Comparison of ENCODE assay signal across 9 cellular contexts in genomic region chr1:94792473-94792875, GRCh38. TPM values are rescaled to one million over a fixed set of nuclear protein-coding genes. Genes with fewer than 3 reads are reported as not detected.
DNase-seq lines count a peak whose midpoint lies in the region; ATAC-seq and TF ChIP-seq lines count a peak whose summit lies in the region.
"Had no signal": no experiment of that assay in that cellular context is flagged by ENCODE, and none has a peak within 500 bp of the region (broad histone marks: within the 10 kb centered on the region; RNA-seq: fewer than 3 reads in every experiment).

No MANE protein-coding gene starts in this region.

- DNase-seq in CD14-positive monocyte (ENCODE audit: low spot score) (peak; percentile 63), body of pancreas (no peak), mucosa of descending colon (no peak), RKO (ENCODE audit: low spot score) (no peak), WERI-Rb-1 (no peak), posterior cingulate gyrus (no peak)

- intact Hi-C loops in CD14-positive monocyte (cut with micrococcal nuclease) (loop anchor here (5.0 kb wide), 3 partner anchors 35 to 250 kb away; partner anchors contain the start of gene F3 (in 1 of the 2)), body of pancreas (cut with DNase I) (no loop called here), mucosa of descending colon (cut with DNase I, micrococcal nuclease) (loop anchor here in 1 of 2 donors (5.0 kb wide), 1 partner anchor 55 kb away; no protein-coding TSS in a partner anchor), posterior cingulate gyrus (cut with DNase I) (loop anchor here (5.0 kb wide), 1 partner anchor 375 kb away; the partner anchor contains the start of gene ABCD3)

- H3K9me3 ChIP-seq in body of pancreas (no peaks in the 10 kb centered on the region), mucosa of descending colon (no peaks in the 10 kb centered on the region), WERI-Rb-1 (ENCODE audit: severe bottlenecking) (no peaks in the 10 kb centered on the region)
- H3K9me3 ChIP-seq: HAP-1 had no signal

- H3K27me3 Mint-ChIP-seq in CD14-positive monocyte (ENCODE audit: low read depth in 3 of 3) = peaks cover 0 to 2% (median 0%) of the 10 kb centered on the region in 3 donors

- peak overlapping the region; percentile 73 to 90 (median 81) for H3K27ac Mint-ChIP-seq in CD14-positive monocyte

- TF ChIP-seq CTCF in CD14-positive monocyte (IDR thresholded peaks at IDR 0.05) (peak; percentile 60), body of pancreas (IDR thresholded peaks at IDR 0.05) (peak in 2 of 7 experiments; percentile 3 to 27), mucosa of descending colon (IDR thresholded peaks at IDR 0.05) (no peak), WERI-Rb-1 (IDR thresholded peaks at IDR 0.05; ENCODE audit: low read depth, low read length) (no peak)

- H3K27me3 ChIP-seq in body of pancreas (no peaks in the 10 kb centered on the region), WERI-Rb-1 (ENCODE audit: insufficient read depth, low read depth, severe bottlenecking) (no peaks in the 10 kb centered on the region)

- peak overlapping the region in 2 of 4 donors; percentile 24 to 43 for H3K27ac ChIP-seq in body of pancreas
- H3K27ac ChIP-seq in WERI-Rb-1 = no peak overlapping the region

- no peak overlapping the region for H3K4me3 Mint-ChIP-seq in CD14-positive monocyte

- peak; percentile 98 for ATAC-seq in GM21423 (IDR thresholded peaks at IDR 0.05; ENCODE audit: unreplicated experiment)
- peak; percentile 100 for ATAC-seq in HG03571 (IDR thresholded peaks at IDR 0.05; ENCODE audit: unreplicated experiment)
- peak; percentile 48 for ATAC-seq in body of pancreas
- ATAC-seq in mucosa of descending colon = peak; percentile 97

- H3K36me3 ChIP-seq in body of pancreas (replicated peaks in 1 of 2; ENCODE audit: insufficient read depth in 1 of 2, low read depth in 2 of 2) = no peaks in the 10 kb centered on the region
- H3K36me3 ChIP-seq in mucosa of descending colon (ENCODE audit: low read depth) = no peaks in the 10 kb centered on the region
- no peaks in the 10 kb centered on the region for H3K36me3 ChIP-seq in WERI-Rb-1
- H3K36me3 ChIP-seq: HAP-1 had no signal

- WGBS in body of pancreas, 2 donors = 41 to 49% methylated on average over 4 of the region's 4 CpGs

- H3K9me3 Mint-ChIP-seq in CD14-positive monocyte = peaks cover 0 to 5% (median 0%) of the 10 kb centered on the region in 7 donors

- H3K4me1 Mint-ChIP-seq in CD14-positive monocyte = peaks cover 50% of the 10 kb centered on the region

- TF ChIP-seq POLR2A in body of pancreas (IDR thresholded peaks at IDR 0.05) = no peak

- H3K4me3 ChIP-seq in body of pancreas = no peak overlapping the region
- no peak overlapping the region for H3K4me3 ChIP-seq in mucosa of descending colon
- H3K4me3 ChIP-seq in WERI-Rb-1 (ENCODE audit: low read depth, low read length) = no peak overlapping the region
- H3K4me3 ChIP-seq: HAP-1 had no signal

- H3K4me1 ChIP-seq in body of pancreas (peaks cover 13% of the 10 kb centered on the region), mucosa of descending colon (ENCODE audit: low read depth) (no peaks in the 10 kb centered on the region)

- peaks cover 0 to 2% of the 10 kb centered on the region in 2 donors for H3K36me3 Mint-ChIP-seq in CD14-positive monocyte

RNA-seq across cellular contexts. Expression of gene SLC44A3, which starts 27.7 kb away (rescaled TPM):
- polyA plus RNA-seq in CD14-positive monocyte = not detected
- total RNA-seq in body of pancreas (10 to 100 TPM; 17.8 to 32.9 TPM), mucosa of descending colon (10 to 100 TPM; 37.4 to 89.1 (median 49.5) TPM)

Comparison
In these comparisons a context has a peak if more than half of its experiments do, and no peak if none do; other contexts are left out.
1. ATAC-seq: peak in every context shown above with its lines; median percentile 100 in HG03571; 98 in GM21423; 97 in mucosa of descending colon; 48 in body of pancreas.